Comparison of ENCODE assay signal across 18 cellular contexts in the genomic region with DNA sequence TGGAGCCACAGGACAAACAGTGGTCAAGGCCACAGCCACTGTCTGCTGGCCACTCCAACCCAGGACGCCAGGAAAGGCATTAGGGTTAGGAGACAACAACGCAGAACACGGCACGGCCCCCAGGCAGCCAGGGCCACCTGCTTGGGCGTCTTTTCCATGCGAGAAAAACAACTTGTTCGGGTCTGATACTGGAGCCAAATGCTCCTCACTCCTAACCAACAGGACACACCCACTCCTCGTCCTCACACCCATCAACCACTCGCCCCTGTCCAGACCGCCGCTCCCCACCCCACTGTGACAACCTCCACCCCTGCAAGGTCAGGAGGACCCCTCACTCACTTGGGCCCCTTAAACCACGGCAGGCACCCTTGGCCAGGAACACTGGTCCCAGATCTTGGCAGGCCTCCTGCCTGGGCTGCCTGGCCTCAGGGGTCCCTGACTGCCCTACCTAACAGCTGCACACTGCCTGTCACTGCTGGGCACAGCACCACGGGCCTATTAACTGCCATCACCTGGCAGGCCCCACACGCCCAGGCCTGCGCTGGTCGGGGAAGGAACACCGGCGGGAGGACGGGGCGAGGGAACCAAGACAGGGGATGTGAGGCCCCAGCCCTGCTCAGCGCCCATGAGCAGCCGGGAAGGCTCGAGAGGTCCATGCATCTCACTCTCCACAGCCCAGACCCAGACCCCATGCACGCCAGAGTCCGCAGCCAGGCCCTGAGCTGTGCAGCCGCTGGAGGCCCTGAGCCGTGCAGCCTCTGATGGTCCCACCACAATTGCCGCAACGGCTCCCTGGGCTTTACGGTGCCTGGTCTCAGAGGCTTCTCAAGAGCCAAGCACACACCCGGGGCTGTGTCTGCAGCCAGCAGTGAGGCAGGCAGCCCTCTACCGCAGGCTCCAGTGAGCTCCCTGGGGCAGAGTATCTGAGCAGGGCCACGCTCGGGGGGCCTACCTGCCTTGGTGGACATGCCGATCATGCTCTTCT. TPM values are rescaled to one million over a fixed set of nuclear protein-coding genes. Genes with fewer than 3 reads are reported as not detected.
DNase-seq lines count a peak whose midpoint lies in the region; ATAC-seq and TF ChIP-seq lines count a peak whose summit lies in the region.
"Had no signal": no experiment of that assay in that cellular context is flagged by ENCODE, and none has a peak within 500 bp of the region (broad histone marks: within the 10 kb centered on the region; RNA-seq: fewer than 3 reads in every experiment).

No MANE protein-coding gene starts in this region.

- H3K9me2 ChIP-seq in PC-9 (ENCODE audit: insufficient read depth), result no peaks in the 10 kb centered on the region

- H3K4me1 Mint-ChIP-seq in neural progenitor cell, result peaks cover 3% of the 10 kb centered on the region

- H2AFZ ChIP-seq in neural progenitor cell (replicated peaks) (no peak overlapping the region), PC-9 (no peak overlapping the region)

- ATAC-seq in heart left ventricle (peak in 3 of 4 donors; percentile 12 to 37 (median 32)), HG03280 (IDR thresholded peaks at IDR 0.05; ENCODE audit: unreplicated experiment) (no peak)
- ATAC-seq: body of pancreas had no signal

- H3K27me3 Mint-ChIP-seq in neural progenitor cell (ENCODE audit: insufficient read depth, low read depth), result no peaks in the 10 kb centered on the region

- H3K79me2 ChIP-seq in neural progenitor cell (ENCODE audit: low read depth) (no peaks in the 10 kb centered on the region), PC-9 (ENCODE audit: low read depth) (no peaks in the 10 kb centered on the region; the same call in 1 of the 2 replicates)

- H3K27ac ChIP-seq in heart left ventricle, result no peak overlapping the region
- peak overlapping the region; percentile 53 to 77 for H3K27ac ChIP-seq in esophagus (ENCODE audit: low read depth in 2 of 2, low read length in 1 of 2)
- H3K27ac ChIP-seq in neural progenitor cell, result no peak overlapping the region
- no peak overlapping the region for H3K27ac ChIP-seq in PC-9
- H3K27ac ChIP-seq: body of pancreas had no signal

- H3K36me3 ChIP-seq in heart left ventricle, result peaks cover 0 to 66% (median 54%) of the 10 kb centered on the region in 9 donors
- peaks cover 6 to 53% of the 10 kb centered on the region in 2 donors for H3K36me3 ChIP-seq in esophagus (ENCODE audit: control insufficient read depth in 2 of 2, insufficient read depth in 2 of 2, low read length in 1 of 2)
- no peaks in the 10 kb centered on the region for H3K36me3 ChIP-seq in neural progenitor cell
- H3K36me3 ChIP-seq in PC-9 (ENCODE audit: low read depth), result peaks cover 11% of the 10 kb centered on the region; the same call in 1 of the 2 replicates

- H3K9me3 Mint-ChIP-seq in neural progenitor cell, result no peaks in the 10 kb centered on the region
- H3K9me3 Mint-ChIP-seq: natural killer cell had no signal

- no peak overlapping the region for H3K4me2 ChIP-seq in neural progenitor cell
- H3K4me2 ChIP-seq in PC-9, result no peak overlapping the region
- H3K4me2 ChIP-seq: smooth muscle cell had no signal

- peaks cover 21% of the 10 kb centered on the region for H3K36me3 Mint-ChIP-seq in neural progenitor cell
- H3K36me3 Mint-ChIP-seq: natural killer cell had no signal

- TF ChIP-seq CTCF in heart left ventricle (IDR thresholded peaks at IDR 0.05) (no peak), neural progenitor cell (IDR thresholded peaks at IDR 0.05) (no peak), PC-9 (conservative IDR thresholded peaks at IDR 0.05) (no peak)

- WGBS in heart left ventricle, 4 donors, result 87 to 95% (median 93%) methylated on average over 18 to 35 of the region's 35 CpGs
- 59 to 75% methylated on average over 35 of the region's 35 CpGs for WGBS in esophagus, 2 donors

- intact Hi-C loops in heart left ventricle (cut with DNase I) (no loop called here), cardiac septum (cut with DNase I) (no loop called here), PC-9 (cut with micrococcal nuclease; ENCODE audit: unreplicated experiment) (no loop called here)

- H3K9me3 ChIP-seq in heart left ventricle, result no peaks in the 10 kb centered on the region
- peaks cover 0 to 2% of the 10 kb centered on the region in 2 donors for H3K9me3 ChIP-seq in esophagus (ENCODE audit: control insufficient read depth in 2 of 2, insufficient read depth in 1 of 2, low read depth in 1 of 2, low read length in 1 of 2)
- H3K9me3 ChIP-seq in neural progenitor cell (ENCODE audit: low read depth), result no peaks in the 10 kb centered on the region
- no peaks in the 10 kb centered on the region for H3K9me3 ChIP-seq in PC-9 (ENCODE audit: insufficient read depth, low read depth)
- H3K9me3 ChIP-seq: body of pancreas had no signal

- peak overlapping the region; percentile 69 for H3K27ac Mint-ChIP-seq in neural progenitor cell
- H3K27ac Mint-ChIP-seq: natural killer cell had no signal

- H4K20me1 ChIP-seq in neural progenitor cell (ENCODE audit: low read depth) (peaks cover 11% of the 10 kb centered on the region), PC-9 (ENCODE audit: insufficient read depth) (peaks cover 56% of the 10 kb centered on the region)

- H3K9ac ChIP-seq in neural progenitor cell, result no peak overlapping the region

- no TSS peak for BruUV-seq in PC-9 (replicated peaks; lab: Mats Ljungman, UMichigan)

- DNase-seq in heart left ventricle (peak in 1 of 5 donors; percentile 35), cardiac septum (ENCODE audit: low spot score) (no peak), neural progenitor cell (ENCODE audit: low spot score) (no peak), PC-9 (no peak), DMS53 treated with DMSO at 0.1 percent for 48 hours (lab: John Stamatoyannopoulos, UW; ENCODE audit: unreplicated experiment) (no peak), SHP77 (lab: John Stamatoyannopoulos, UW) (no peak)
- DNase-seq: activated CD4-positive, alpha-beta T cell treated with anti-CD3 and anti-CD28 coated beads, Interleukin-2, amount 50 U/mL, for 1 hour; endodermal cell; KBM-7; natural killer cell; NCI-H1436 treated with DMSO at 0.1 percent for 48 hours; NCI-H524 treated with DMSO at 0.1 percent for 48 hours; T1000 had no signal

- POLR2A ChIA-PET in PC-9 (lab: Charles Lee; ENCODE audit: unreplicated experiment), result no interaction called here

- H3K4me3 ChIP-seq in heart left ventricle (no peak overlapping the region), esophagus (ENCODE audit: low read depth in 1 of 2, low read length in 2 of 2) (no peak overlapping the region), neural progenitor cell (no peak overlapping the region), PC-9 (no peak overlapping the region)
- H3K4me3 ChIP-seq: body of pancreas, smooth muscle cell had no signal

- no peak overlapping the region for H3K4me3 Mint-ChIP-seq in neural progenitor cell
- H3K4me3 Mint-ChIP-seq: endodermal cell, natural killer cell had no signal

- CTCF ChIA-PET in PC-9 (lab: Charles Lee), result no interaction called here

- H3F3A ChIP-seq in neural progenitor cell (ENCODE audit: low read depth), result no peaks in the 10 kb centered on the region
- peaks cover 47% of the 10 kb centered on the region for H3F3A ChIP-seq in PC-9 (ENCODE audit: insufficient read depth, low read depth)

- H3K27me3 ChIP-seq in heart left ventricle, result no peaks in the 10 kb centered on the region
- no peaks in the 10 kb centered on the region for H3K27me3 ChIP-seq in esophagus (ENCODE audit: control insufficient read depth in 1 of 2, insufficient read depth in 2 of 2, low read length in 2 of 2)
- H3K27me3 ChIP-seq in neural progenitor cell, result no peaks in the 10 kb centered on the region
- no peaks in the 10 kb centered on the region for H3K27me3 ChIP-seq in PC-9 (ENCODE audit: insufficient read depth, low read depth)
- H3K27me3 ChIP-seq: body of pancreas had no signal

- no peaks in the 10 kb centered on the region for H3K4me1 ChIP-seq in heart left ventricle
- H3K4me1 ChIP-seq in esophagus (ENCODE audit: control insufficient read depth in 2 of 2, insufficient read depth in 2 of 2, low read length in 1 of 2), result peaks cover 0 to 21% of the 10 kb centered on the region in 2 donors
- H3K4me1 ChIP-seq in neural progenitor cell, result no peaks in the 10 kb centered on the region
- H3K4me1 ChIP-seq in PC-9 (replicated peaks; ENCODE audit: insufficient read depth), result peaks cover 26% of the 10 kb centered on the region
- H3K4me1 ChIP-seq: body of pancreas had no signal

- no peak for TF ChIP-seq POLR2A in heart left ventricle (IDR thresholded peaks at IDR 0.05)

RNA-seq across cellular contexts. Expression of a gene that starts 13.8 kb away (rescaled TPM):
- total RNA-seq in heart left ventricle (10 to 100 TPM; 31.0 to 60.2 (median 39.4) TPM), cardiac septum (42.6 TPM), neural progenitor cell (ENCODE audit: low replicate concordance) (74.8 and 79.9 TPM in 2 replicates), PC-9 (2021) (260 and 266 TPM in 2 replicates)
- polyA plus RNA-seq in heart left ventricle (10 to 100 TPM; 23.5 to 96.8 TPM), esophagus (10 to 100 TPM; 20.0 to 52.1 TPM)

RNA-seq across cellular contexts. Expression of a gene that starts 36.3 kb away (rescaled TPM):
- not detected for total RNA-seq in heart left ventricle
- not detected for polyA plus RNA-seq in heart left ventricle
- not detected for total RNA-seq in cardiac septum
- polyA plus RNA-seq in esophagus, result under 1 TPM; 0.13 to 0.51 TPM
- 2.4 and 14.8 TPM in 2 replicates for total RNA-seq in neural progenitor cell (ENCODE audit: low replicate concordance)
- 0.74 and 2.2 TPM in 2 replicates for total RNA-seq in PC-9 (2021)
- total RNA-seq: body of pancreas, natural killer cell, RPMI7951, smooth muscle cell had no signal
- polyA plus RNA-seq: smooth muscle cell had no signal

Comparison
In these comparisons a context has a peak if more than half of its experiments do, and no peak if none do; other contexts are left out.
1. H3K27ac ChIP-seq: peak in esophagus (2 of 2); none in heart left ventricle (0 of 12), neural progenitor cell (single experiment) and PC-9 (single experiment).